In the genomic region with DNA sequence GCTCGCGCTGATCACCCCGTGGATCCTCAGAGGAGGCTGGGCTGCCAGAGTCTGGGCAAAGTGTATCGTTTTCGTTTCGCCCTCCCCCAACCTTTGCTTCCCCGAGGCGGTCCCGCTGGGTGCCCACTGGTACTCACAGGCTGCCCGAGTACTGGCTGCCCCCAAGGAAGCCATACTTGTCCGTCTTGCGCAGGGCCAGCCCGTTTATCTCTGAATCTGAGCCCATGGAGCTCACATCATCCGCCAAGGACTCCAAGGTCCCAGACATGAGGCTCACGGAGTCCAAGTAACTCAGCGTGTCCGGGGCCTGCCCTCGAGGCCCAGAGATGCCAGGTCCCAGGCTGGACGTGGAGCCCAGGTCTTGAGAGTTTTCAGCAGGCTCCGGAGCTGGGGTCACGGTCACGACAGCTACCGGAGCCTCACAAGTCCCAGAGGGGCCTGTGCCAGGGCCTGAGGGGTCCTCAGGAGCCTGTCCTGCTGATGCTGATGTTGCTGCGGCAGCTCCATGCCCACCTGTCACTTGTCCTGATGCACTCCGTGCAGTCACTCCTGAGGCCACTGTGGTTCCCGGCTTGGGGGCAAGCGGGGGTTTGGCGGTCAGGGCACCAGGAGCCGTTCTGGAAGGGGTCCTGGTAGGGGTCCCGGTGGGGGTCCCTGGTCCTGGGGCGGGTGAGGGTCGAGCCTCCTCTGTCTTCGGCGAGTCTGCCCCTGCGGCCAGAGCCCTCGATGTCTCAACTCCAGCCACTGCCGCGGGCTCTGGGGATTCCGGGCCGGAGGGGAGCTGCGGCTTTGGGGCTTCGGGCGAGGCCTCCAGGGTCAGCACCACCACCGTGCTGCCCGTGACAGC, we compare ENCODE assay signal across 6 cellular contexts. TPM values are rescaled to one million over a fixed set of nuclear protein-coding genes. Genes with fewer than 3 reads are reported as not detected.
A peak's percentile ranks its signal among the peaks of the same experiment; 100 is the strongest.
DNase-seq lines count a peak whose midpoint lies in the region; ATAC-seq, FAIRE-seq and TF ChIP-seq lines count a peak whose summit lies in the region.

No MANE protein-coding gene starts in this region.

- H3K27me3 ChIP-seq in HL-60 (ENCODE audit: insufficient read depth, poor library complexity, severe bottlenecking), result no peaks in the 10 kb centered on the region

- in situ Hi-C loops in astrocyte of the cerebellum (cut with HindIII; ENCODE audit: low sequenced_read_pairs), result no loop called here

- no peak for ATAC-seq in naive thymus-derived CD8-positive, alpha-beta T cell
- no peak for ATAC-seq in HG03159 (IDR thresholded peaks at IDR 0.05; ENCODE audit: unreplicated experiment)

- H3K4me3 Mint-ChIP-seq in naive thymus-derived CD8-positive, alpha-beta T cell, result peak overlapping the region; percentile 79 to 92 (median 87)

- H3K27ac Mint-ChIP-seq in naive thymus-derived CD8-positive, alpha-beta T cell, result peak overlapping the region in 9 of 10 donors; percentile 49 to 90 (median 86)

- peak overlapping the region; percentile 63 for H3K27ac ChIP-seq in HL-60 (replicated peaks)

- peaks cover 34 to 58% (median 53%) of the 10 kb centered on the region in 4 donors for H3K4me1 Mint-ChIP-seq in naive thymus-derived CD8-positive, alpha-beta T cell

- TF ChIP-seq CTCF in HL-60 (IDR thresholded peaks at IDR 0.05; ENCODE audit: insufficient read depth, low read length) (no peak), astrocyte of the cerebellum (IDR thresholded peaks at IDR 0.05; ENCODE audit: low read depth, low read length, missing control alignments) (no peak)

- DNase-seq in HL-60 (ENCODE audit: low read depth in 1 of 2, low spot score in 1 of 2) (no peak), astrocyte of the cerebellum (ENCODE audit: low read depth) (no peak), RCC 7860 (ENCODE audit: low spot score) (no peak), LoVo (ENCODE audit: low spot score) (no peak)
- no peak for DNase-seq in naive thymus-derived CD8-positive, alpha-beta T cell

- H3K27me3 Mint-ChIP-seq in naive thymus-derived CD8-positive, alpha-beta T cell, result no peaks in the 10 kb centered on the region

- H3K36me3 Mint-ChIP-seq in naive thymus-derived CD8-positive, alpha-beta T cell, result peaks cover 0 to 27% (median 2%) of the 10 kb centered on the region in 3 donors

- peak overlapping the region; percentile 94 for H3K4me3 ChIP-seq in HL-60 (replicated peaks; ENCODE audit: insufficient read depth, low read length)
- H3K4me3 ChIP-seq in astrocyte of the cerebellum (ENCODE audit: low read depth, low read length), result peak overlapping the region; percentile 70

- no peaks in the 10 kb centered on the region for H3K9me3 Mint-ChIP-seq in naive thymus-derived CD8-positive, alpha-beta T cell

- POLR2A ChIA-PET in naive thymus-derived CD8-positive, alpha-beta T cell (lab: Charles Lee), result interaction anchor here (0.6 to 5.9 kb wide), 16 partner anchors 8 to 189 kb away, joined by 3 to 52 read pairs (median 6); a partner anchor contains a TSS

- FAIRE-seq in RCC 7860 (lab: Jason Lieb, UNC), result no peak

RNA-seq across cellular contexts. Expression of a gene that starts 1.0 kb away (rescaled TPM):
- 10 to 100 TPM; 32.9 to 36.9 TPM for total RNA-seq in naive thymus-derived CD8-positive, alpha-beta T cell
- 10 to 100 TPM in 1 of 3 donors, 1 to 10 TPM in 2; 6.6 to 10.5 (median 7.3) TPM for polyA plus RNA-seq in naive thymus-derived CD8-positive, alpha-beta T cell

RNA-seq across cellular contexts. Expression of a gene that starts 5.3 kb away (rescaled TPM):
- total RNA-seq in naive thymus-derived CD8-positive, alpha-beta T cell, result 1 to 10 TPM in 1 of 2 experiments, not detected in 1; 1.9 TPM
- polyA plus RNA-seq in naive thymus-derived CD8-positive, alpha-beta T cell, result 1 to 10 TPM in 2 of 3 donors, not detected in 1; 1.1 to 4.2 TPM

RNA-seq across cellular contexts. Expression of a gene that starts 13.0 kb away (rescaled TPM):
- total RNA-seq in naive thymus-derived CD8-positive, alpha-beta T cell, result 100 to 1,000 TPM; 216 to 222 TPM
- polyA plus RNA-seq in naive thymus-derived CD8-positive, alpha-beta T cell, result 100 to 1,000 TPM; 178 to 249 (median 242) TPM

RNA-seq across cellular contexts. Expression of a gene that starts 14.2 kb away (rescaled TPM):
- 10 to 100 TPM; 62.9 to 66.8 TPM for total RNA-seq in naive thymus-derived CD8-positive, alpha-beta T cell
- 10 to 100 TPM; 20.6 to 21.9 (median 21.7) TPM for polyA plus RNA-seq in naive thymus-derived CD8-positive, alpha-beta T cell

RNA-seq across cellular contexts. Expression of a gene that starts 25.9 kb away (rescaled TPM):
- total RNA-seq in naive thymus-derived CD8-positive, alpha-beta T cell, result 10 to 100 TPM; 12.7 to 14.3 TPM
- polyA plus RNA-seq in naive thymus-derived CD8-positive, alpha-beta T cell, result 10 to 100 TPM in 1 of 3 donors, 1 to 10 TPM in 2; 6.1 to 11.7 (median 7.5) TPM
